9 cellular contexts compared by ENCODE assay signal in the genomic region with DNA sequence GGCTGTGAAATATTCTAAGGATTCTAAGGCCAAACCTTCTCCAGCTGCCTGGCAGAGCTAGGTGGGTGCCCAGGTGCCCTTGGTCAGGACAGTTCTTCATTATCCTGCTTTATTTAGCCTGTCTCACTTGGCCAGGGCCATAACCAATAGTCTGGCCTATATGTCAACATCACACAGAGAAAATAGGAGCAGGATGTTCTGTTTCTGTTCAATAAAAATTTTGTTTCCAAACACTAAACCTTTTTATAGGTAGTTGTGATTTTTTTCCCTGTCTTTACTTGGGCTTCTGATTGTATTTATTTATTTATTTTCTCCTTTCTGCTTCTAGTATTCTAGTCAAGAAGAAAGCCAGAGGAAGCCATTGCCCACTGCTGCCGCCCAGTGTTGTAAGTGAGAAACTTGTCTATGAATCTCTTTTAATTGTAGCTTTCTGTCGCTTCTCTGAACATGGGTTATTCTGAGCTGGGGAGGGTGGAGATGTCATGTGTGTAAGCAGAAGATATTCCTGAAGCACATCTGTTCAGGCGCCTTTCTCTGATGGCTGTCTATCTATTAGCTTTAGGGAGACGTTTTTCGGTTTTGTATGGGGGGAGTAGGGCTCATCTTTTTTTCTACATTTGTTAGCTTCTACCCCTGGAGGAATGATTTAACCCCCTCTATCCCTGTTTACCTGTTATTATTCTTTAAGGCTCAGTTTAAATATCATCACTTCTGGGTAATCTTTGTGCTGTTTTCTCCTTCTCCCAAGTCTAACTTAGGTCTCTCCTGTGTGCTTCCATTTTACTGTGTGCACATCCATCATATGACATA.
DNase-seq lines count a peak whose midpoint lies in the region; ATAC-seq and TF ChIP-seq lines count a peak whose summit lies in the region.
"Had no signal": no experiment of that assay in that cellular context is flagged by ENCODE, and none has a peak within 500 bp of the region (broad histone marks: within the 10 kb centered on the region; RNA-seq: fewer than 3 reads in every experiment).

No MANE protein-coding gene starts in this region.

- no peaks in the 10 kb centered on the region for H3K27me3 Mint-ChIP-seq in Calu3 (ENCODE audit: unreplicated experiment)
- peaks cover 3% of the 10 kb centered on the region for H3K27me3 Mint-ChIP-seq in activated naive CD8-positive, alpha-beta T cell treated with anti-CD3 and anti-CD28 coated beads, Interleukin-2, amount 10 ng/mL, durations not matched to agents 7 days and 5 days

- no peak overlapping the region for H3K4me3 Mint-ChIP-seq in Calu3 (ENCODE audit: low read depth, unreplicated experiment)
- H3K4me3 Mint-ChIP-seq in activated naive CD8-positive, alpha-beta T cell treated with anti-CD3 and anti-CD28 coated beads, Interleukin-2, amount 10 ng/mL, durations not matched to agents 7 days and 5 days = no peak overlapping the region
- H3K4me3 Mint-ChIP-seq: T-helper 1 cell treated with Interleukin-12 subunit alpha and Interleukin-12 subunit beta and Interleukin-4 antibody, amounts not matched to agents 30 μg/mL and 1 μg/mL, for 36 hours had no signal

- H3K4me1 Mint-ChIP-seq in Calu3 (ENCODE audit: low read depth, unreplicated experiment) = peaks cover 27% of the 10 kb centered on the region
- H3K4me1 Mint-ChIP-seq in activated naive CD8-positive, alpha-beta T cell treated with anti-CD3 and anti-CD28 coated beads, Interleukin-2, amount 10 ng/mL, durations not matched to agents 7 days and 5 days = no peaks in the 10 kb centered on the region

- POLR2A ChIA-PET in activated naive CD8-positive, alpha-beta T cell treated with anti-CD3 and anti-CD28 coated beads, Interleukin-2, amount 10 ng/mL, durations not matched to agents 7 days and 5 days (lab: Charles Lee) = no interaction called here

- ATAC-seq in activated naive CD8-positive, alpha-beta T cell treated with anti-CD3 and anti-CD28 coated beads, Interleukin-2, amount 10 ng/mL, durations not matched to agents 7 days and 5 days (ENCODE audit: low read depth) = no peak
- no peak for ATAC-seq in HG02884 (IDR thresholded peaks at IDR 0.05; ENCODE audit: unreplicated experiment)

- H3K36me3 ChIP-seq in parathyroid adenoma (ENCODE audit: control insufficient read depth, insufficient read depth, low read length) = no peaks in the 10 kb centered on the region

- no peaks in the 10 kb centered on the region for H3K9me3 Mint-ChIP-seq in Calu3 (ENCODE audit: low read depth, unreplicated experiment)
- no peaks in the 10 kb centered on the region for H3K9me3 Mint-ChIP-seq in activated naive CD8-positive, alpha-beta T cell treated with anti-CD3 and anti-CD28 coated beads, Interleukin-2, amount 10 ng/mL, durations not matched to agents 7 days and 5 days
- H3K9me3 Mint-ChIP-seq: T-helper 1 cell treated with Interleukin-12 subunit alpha and Interleukin-12 subunit beta and Interleukin-4 antibody, amounts not matched to agents 30 μg/mL and 1 μg/mL, for 36 hours had no signal

- H3K27ac Mint-ChIP-seq in Calu3 (ENCODE audit: unreplicated experiment) = no peak overlapping the region
- no peak overlapping the region for H3K27ac Mint-ChIP-seq in activated naive CD8-positive, alpha-beta T cell treated with anti-CD3 and anti-CD28 coated beads, Interleukin-2, amount 10 ng/mL, durations not matched to agents 7 days and 5 days
- H3K27ac Mint-ChIP-seq: T-helper 1 cell treated with Interleukin-12 subunit alpha and Interleukin-12 subunit beta and Interleukin-4 antibody, amounts not matched to agents 30 μg/mL and 1 μg/mL, for 36 hours had no signal

- no peaks in the 10 kb centered on the region for H3K4me1 ChIP-seq in parathyroid adenoma

- no peaks in the 10 kb centered on the region for H3K9me3 ChIP-seq in parathyroid adenoma (ENCODE audit: control insufficient read depth, low read length)

- H3K9ac ChIP-seq in parathyroid adenoma = no peak overlapping the region

- H2AFZ ChIP-seq in parathyroid adenoma = no peak overlapping the region

- H3K27ac ChIP-seq in parathyroid adenoma = no peak overlapping the region

- in situ Hi-C loops in KBM-7 (cut with MboI; ENCODE audit: low pct_unique_long_range_greater_than_20kb, low sequenced_read_pairs) = loop anchor here (25.0 kb wide), 1 partner anchor 97 kb away; the partner anchor contains the start of gene UNC13B

- no peaks in the 10 kb centered on the region for H3K27me3 ChIP-seq in parathyroid adenoma (ENCODE audit: control insufficient read depth, insufficient read depth, low read length)

- DNase-seq in Calu3 = peak; percentile 60
- peak; percentile 64 for DNase-seq in KBM-7
- DNase-seq in RKO (ENCODE audit: low spot score) = peak; percentile 78
- peak; percentile 39 for DNase-seq in activated naive CD8-positive, alpha-beta T cell treated with anti-CD3 and anti-CD28 coated beads, Interleukin-2, amount 10 ng/mL, durations not matched to agents 7 days and 5 days
- peak; percentile 50 to 90 (median 78) for DNase-seq in head of caudate nucleus
- no peak for DNase-seq in HK-2 (ENCODE audit: unreplicated experiment)

- intact Hi-C loops in Calu3 (cut with micrococcal nuclease; ENCODE audit: unreplicated experiment) = loop anchor here (1.0 to 5.0 kb wide), 3 partner anchors 97 to 218 kb away; partner anchors contain the start of gene UNC13B
- intact Hi-C loops in head of caudate nucleus (cut with DNase I) = loop anchor here (5.0 kb wide), 1 partner anchor 142 kb away; the partner anchor contains the start of gene ATOSB

- no peak overlapping the region for H3K4me3 ChIP-seq in parathyroid adenoma (ENCODE audit: low read depth, low read length)

- CTCF ChIA-PET in Calu3 (lab: Charles Lee) = interaction anchor here (0.8 to 2.3 kb wide), 2 partner anchors 98 to 142 kb away, joined by 3 to 34 read pairs; partner anchors contain the start of gene ATOSB

- H3K36me3 Mint-ChIP-seq in Calu3 (ENCODE audit: insufficient read depth, unreplicated experiment) = no peaks in the 10 kb centered on the region
- H3K36me3 Mint-ChIP-seq in activated naive CD8-positive, alpha-beta T cell treated with anti-CD3 and anti-CD28 coated beads, Interleukin-2, amount 10 ng/mL, durations not matched to agents 7 days and 5 days = no peaks in the 10 kb centered on the region

- TF ChIP-seq CTCF in Calu3 (IDR thresholded peaks at IDR 0.05; ENCODE audit: unreplicated experiment) = peak; percentile 28
- peak; percentile 74 for TF ChIP-seq CTCF in parathyroid adenoma (IDR thresholded peaks at IDR 0.05)

- H3K4me2 ChIP-seq in parathyroid adenoma (ENCODE audit: low read length) = no peak overlapping the region

- no TSS peak for BruUV-seq in Calu3 (replicated peaks; lab: Mats Ljungman, UMichigan)

- H3K79me2 ChIP-seq in parathyroid adenoma = no peaks in the 10 kb centered on the region
